ENCODE assay signal across 37 cellular contexts in genomic region chr4:88148560-88148959, GRCh38. TPM values are rescaled to one million over a fixed set of nuclear protein-coding genes. Genes with fewer than 3 reads are reported as not detected.
"Had no signal": no experiment of that assay in that cellular context is flagged by ENCODE, and none has a peak within 500 bp of the region (broad histone marks: within the 10 kb centered on the region; RNA-seq: fewer than 3 reads in every experiment).

No MANE protein-coding gene starts in this region.

- ATAC-seq: activated CD8-positive, alpha-beta memory T cell treated with anti-CD3 and anti-CD28 coated beads, Interleukin-2, amount 10 ng/mL, durations not matched to agents 7 days and 5 days; activated naive CD4-positive, alpha-beta T cell treated with anti-CD3 and anti-CD28 coated beads, Interleukin-2, amount 50 U/mL, for 72 hours; activated T-helper 17 cell treated with anti-CD3 and anti-CD28 coated beads, Interleukin-2, amount 50 U/mL, for 72 hours; PC-3; Right ventricle myocardium inferior had no signal

- H3K36me3 ChIP-seq: adrenal gland, MG63 had no signal

- H3K27ac ChIP-seq: adrenal gland, RWPE1, VCaP had no signal

- H3K4me1 ChIP-seq: adrenal gland had no signal

- H3K4me3 ChIP-seq: adrenal gland, MG63 had no signal

- FAIRE-seq: bronchial epithelial cell, RCC 7860 had no signal

- H3K27me3 ChIP-seq: adrenal gland, MG63 had no signal

- H3K9me3 ChIP-seq: adrenal gland, MG63 had no signal

- DNase-seq: activated B cell treated with CpG ODN at 0.5 μM for 24 hours; activated CD4-positive, alpha-beta memory T cell treated with anti-CD3 and anti-CD28 coated beads, Interleukin-2, amount 10 ng/mL, durations not matched to agents 7 days and 5 days; activated CD4-positive, alpha-beta T cell treated with anti-CD3 and anti-CD28 coated beads for 4 hours; activated CD4-positive, CD25-positive, alpha-beta regulatory T cell treated with anti-CD3 and anti-CD28 coated beads, Interleukin-2, amount 50 U/mL, for 72 hours; activated CD8-positive, alpha-beta memory T cell treated with anti-CD3 and anti-CD28 coated beads for 24 hours; activated CD8-positive, alpha-beta memory T cell treated with anti-CD3 and anti-CD28 coated beads, Interleukin-2, amount 10 ng/mL, durations not matched to agents 7 days and 5 days; activated CD8-positive, alpha-beta memory T cell treated with anti-CD3 and anti-CD28 coated beads, Interleukin-2, amount 50 U/mL, for 48 hours; activated effector memory CD4-positive, alpha-beta T cell treated with anti-CD3 and anti-CD28 coated beads, Interleukin-2, amount 50 U/mL, for 16 hours; activated naive CD4-positive, alpha-beta T cell treated with Interleukin-2 at 50 U/mL for 16 hours; activated T-cell treated with anti-CD3 and anti-CD28 coated beads, Interleukin-2, amount 50 U/mL, for 48 hours; adrenal gland; caudate nucleus; Kasumi-1; KG1; MG63; NCI-H1048; NCI-H1105 treated with DMSO at 0.1 percent for 48 hours; NCI-H1436; NCI-H1694; NCI-H1930; NCI-H2171; NCI-H510A; NCI-H526; NCI-H748 treated with DMSO at 0.1 percent for 48 hours; NK-92 treated with Interleukin-12 subunit alpha and Interleukin-12 subunit beta, amount 100 ng/mL, for 24 hours; SW 1271; T-helper 1 cell; T-helper 2 cell; T-helper 9 cell had no signal

RNA-seq across cellular contexts. Expression of gene ABCG2, which starts 9.9 kb away (rescaled TPM):
- total RNA-seq: PC-3 had no signal
